In the genomic region with DNA sequence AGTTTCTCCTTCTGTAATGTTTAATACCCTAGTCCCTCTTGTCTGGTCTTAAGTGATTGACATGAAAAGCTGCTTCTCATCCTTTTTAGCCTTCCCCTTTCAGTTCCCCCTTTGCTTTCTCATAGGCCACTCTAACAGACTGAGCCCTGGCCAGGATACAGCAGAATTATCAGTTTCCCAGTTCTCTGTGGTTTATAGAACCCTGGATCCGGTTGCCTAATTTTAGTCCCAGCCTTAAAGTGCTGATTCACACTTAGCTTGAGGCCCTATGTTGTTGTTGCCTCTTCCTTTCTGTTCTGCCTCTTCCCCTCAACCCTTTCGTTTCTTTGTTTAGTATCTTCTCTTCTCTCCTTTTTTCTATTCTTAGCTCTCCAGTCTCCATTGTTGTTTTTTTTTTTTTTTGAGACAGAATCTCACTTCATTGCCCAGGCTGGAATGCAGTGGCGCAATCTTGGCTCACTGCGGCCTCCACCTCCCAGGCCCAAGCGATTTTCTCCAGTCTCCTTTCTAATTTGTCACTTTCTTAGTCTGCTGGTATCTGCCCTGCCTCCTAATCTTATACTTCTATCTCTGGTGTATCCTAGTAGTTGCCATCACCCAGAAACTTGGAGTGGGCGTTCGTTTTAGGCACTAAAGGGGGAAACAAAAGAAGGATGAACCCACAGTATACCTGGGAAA, we compare ENCODE assay signal across 9 cellular contexts. TPM values are rescaled to one million over a fixed set of nuclear protein-coding genes. Genes with fewer than 3 reads are reported as not detected.
DNase-seq lines count a peak whose midpoint lies in the region; ATAC-seq, FAIRE-seq and TF ChIP-seq lines count a peak whose summit lies in the region.
"Had no signal": no experiment of that assay in that cellular context is flagged by ENCODE, and none has a peak within 500 bp of the region (broad histone marks: within the 10 kb centered on the region; RNA-seq: fewer than 3 reads in every experiment).

No MANE protein-coding gene starts in this region.

- H3K27me3 ChIP-seq in SK-N-SH (ENCODE audit: insufficient read depth) (no peaks in the 10 kb centered on the region), gastroesophageal sphincter (peaks cover 11% of the 10 kb centered on the region), small intestine (ENCODE audit: control insufficient read depth in 2 of 2, insufficient read depth in 2 of 2, low read length in 2 of 2) (no peaks in the 10 kb centered on the region), uterus (no peaks in the 10 kb centered on the region)

- CTCF ChIA-PET in SK-N-SH (lab: Yijun Ruan, JAX), result interaction anchor here (0.8 to 1.1 kb wide), 2 partner anchors 14 to 43 kb away, joined by 3 to 4 read pairs; no protein-coding TSS in a partner anchor

- H3K27ac Mint-ChIP-seq in T-helper 17 cell, result peak overlapping the region; percentile 98

- no peak for TF ChIP-seq EP300 in SK-N-SH (IDR thresholded peaks at IDR 0.05; ENCODE audit: borderline replicate concordance in 1 of 2, low read depth in 1 of 2, low read length in 1 of 2)
- no peak for TF ChIP-seq EP300 in gastroesophageal sphincter (IDR thresholded peaks at IDR 0.05)

- H3K27ac ChIP-seq in SK-N-SH (ENCODE audit: low read depth in 2 of 2, low read length in 1 of 2) (peak overlapping the region in 1 of 2 experiments; percentile 25; a peak in 1 of 4 replicates), gastroesophageal sphincter (no peak overlapping the region), small intestine (ENCODE audit: low read depth in 1 of 2, low read length in 1 of 2) (peak overlapping the region; percentile 39 to 85), uterus (no peak overlapping the region)
- H3K27ac ChIP-seq: 22Rv1 had no signal

- no peak for TF ChIP-seq RAD21 in SK-N-SH (IDR thresholded peaks at IDR 0.05; ENCODE audit: low read length)

- no peaks in the 10 kb centered on the region for H3K27me3 Mint-ChIP-seq in T-helper 17 cell

- ATAC-seq in SK-N-SH treated with all-trans-retinoic acid at 6 μM for 48 hours, result no peak; the same call in 1 of the 3 replicates
- peak; percentile 49 for ATAC-seq in HG03103 (IDR thresholded peaks at IDR 0.05; ENCODE audit: low read depth, unreplicated experiment)
- ATAC-seq in T-helper 17 cell, result no peak
- ATAC-seq in gastroesophageal sphincter, result peak; percentile 54
- ATAC-seq in GM18520 (IDR thresholded peaks at IDR 0.05; ENCODE audit: unreplicated experiment), result no peak

- H3K36me3 Mint-ChIP-seq in T-helper 17 cell (ENCODE audit: low read depth), result peaks cover 8% of the 10 kb centered on the region

- TF ChIP-seq CTCF in SK-N-SH (IDR thresholded peaks at IDR 0.05) (no peak), gastroesophageal sphincter (IDR thresholded peaks at IDR 0.05) (no peak), uterus (IDR thresholded peaks at IDR 0.05) (no peak)

- no peak for DNase-seq in SK-N-SH
- no peak for DNase-seq in T-helper 17 cell
- peak; percentile 23 for DNase-seq in small intestine
- DNase-seq in uterus, result no peak

- H3F3A ChIP-seq in SK-N-SH (replicated peaks; ENCODE audit: insufficient read depth), result no peaks in the 10 kb centered on the region

- no peaks in the 10 kb centered on the region for H4K20me1 ChIP-seq in SK-N-SH (ENCODE audit: insufficient read depth)

- H3K9me3 ChIP-seq in SK-N-SH, result no peaks in the 10 kb centered on the region
- no peaks in the 10 kb centered on the region for H3K9me3 ChIP-seq in T-helper 17 cell (ENCODE audit: control insufficient read depth, low read length, poor library complexity, severe bottlenecking)
- H3K9me3 ChIP-seq in gastroesophageal sphincter, result no peaks in the 10 kb centered on the region
- no peaks in the 10 kb centered on the region for H3K9me3 ChIP-seq in small intestine (ENCODE audit: control insufficient read depth, low read depth)
- H3K9me3 ChIP-seq in uterus, result no peaks in the 10 kb centered on the region

- 77% methylated on average over 7 of the region's 7 CpGs for WGBS in SK-N-SH (ENCODE audit: low lambda C conversion rate)
- 39 to 54% methylated on average over 3 to 6 of the region's 7 CpGs for WGBS in gastroesophageal sphincter (ENCODE audit: low coverage in 1 of 2), 2 donors
- 63 to 80% (median 71%) methylated on average over 7 of the region's 7 CpGs for WGBS in small intestine, 3 donors

- no peaks in the 10 kb centered on the region for H3K9me2 ChIP-seq in SK-N-SH

- no peak for FAIRE-seq in small intestine (lab: Jason Lieb, UNC)

- H3K4me3 ChIP-seq in SK-N-SH (ENCODE audit: low read depth in 2 of 2, low read length in 1 of 2) (no peak overlapping the region), gastroesophageal sphincter (no peak overlapping the region), small intestine (ENCODE audit: low read depth in 1 of 2, low read length in 2 of 2) (no peak overlapping the region), uterus (no peak overlapping the region)

- H2AFZ ChIP-seq in SK-N-SH (ENCODE audit: low read depth), result peak overlapping the region; percentile 85

- no peak overlapping the region for H3K4me2 ChIP-seq in SK-N-SH

- H3K4me1 Mint-ChIP-seq in T-helper 17 cell, result peaks cover 69% of the 10 kb centered on the region

- POLR2A ChIA-PET in SK-N-SH (lab: Yijun Ruan, JAX), result no interaction called here

- H3K79me2 ChIP-seq in SK-N-SH (ENCODE audit: insufficient read depth), result no peaks in the 10 kb centered on the region

- H3K9ac ChIP-seq in SK-N-SH, result no peak overlapping the region

- intact Hi-C loops in uterus (cut with DNase I; ENCODE audit: low total_unique reads), result no loop called here

- TF ChIP-seq POLR2A in gastroesophageal sphincter (IDR thresholded peaks at IDR 0.05) (no peak), uterus (IDR thresholded peaks at IDR 0.05) (no peak)

- H3K36me3 ChIP-seq in SK-N-SH (replicated peaks in 1 of 2; ENCODE audit: control insufficient read depth in 1 of 2, insufficient read depth in 2 of 2, low read length in 1 of 2), result no peaks in the 10 kb centered on the region
- H3K36me3 ChIP-seq in gastroesophageal sphincter, result no peaks in the 10 kb centered on the region
- H3K36me3 ChIP-seq in small intestine (ENCODE audit: control insufficient read depth in 2 of 2, insufficient read depth in 2 of 2, low read length in 2 of 2), result no peaks in the 10 kb centered on the region
- H3K36me3 ChIP-seq in uterus, result no peaks in the 10 kb centered on the region

- H3K4me1 ChIP-seq in SK-N-SH (ENCODE audit: control insufficient read depth in 1 of 2, insufficient read depth in 2 of 2, low read depth in 1 of 2, low read length in 1 of 2) (no peaks in the 10 kb centered on the region), gastroesophageal sphincter (no peaks in the 10 kb centered on the region), small intestine (ENCODE audit: control insufficient read depth in 2 of 2, insufficient read depth in 1 of 2, low read depth in 1 of 2, low read length in 1 of 2) (peaks cover 0 to 5% of the 10 kb centered on the region in 2 donors), uterus (no peaks in the 10 kb centered on the region)

- peak overlapping the region; percentile 82 for H3K4me3 Mint-ChIP-seq in T-helper 17 cell

TF ChIP-seq in SK-N-SH, 30 proteins besides CTCF, POLR2A, EP300 and RAD21 (continues in another document):
- no peak for TF ChIP-seq EZH2phosphoT487 (IDR thresholded peaks at IDR 0.05; ENCODE audit: borderline replicate concordance, low read depth)
- no peak for TF ChIP-seq FOXM1 (IDR thresholded peaks at IDR 0.05; ENCODE audit: low read depth)

TF ChIP-seq in SK-N-SH treated with all-trans-retinoic acid at 6 μM for 48 hours, 23 proteins besides CTCF, POLR2A, EP300 and RAD21:
- TF ChIP-seq ZNF565 (CRISPR knock-in tag; conservative IDR thresholded peaks at IDR 0.05; ENCODE audit: low read depth) (no peak), CSDC2 (CRISPR knock-in tag; IDR thresholded peaks at IDR 0.05) (no peak), SNAI2 (CRISPR knock-in tag; IDR thresholded peaks at IDR 0.05) (no peak), ARNTL (CRISPR knock-in tag; IDR thresholded peaks at IDR 0.05; ENCODE audit: borderline replicate concordance, low read depth) (no peak), ZFP3 (CRISPR knock-in tag; IDR thresholded peaks at IDR 0.05) (no peak), TCF4 (CRISPR knock-in tag; IDR thresholded peaks at IDR 0.05; ENCODE audit: borderline replicate concordance) (no peak), ISL1 (CRISPR knock-in tag; IDR thresholded peaks at IDR 0.05) (no peak), TOX (CRISPR knock-in tag; IDR thresholded peaks at IDR 0.05; ENCODE audit: borderline replicate concordance) (no peak)
- TF ChIP-seq, protein P1, sequence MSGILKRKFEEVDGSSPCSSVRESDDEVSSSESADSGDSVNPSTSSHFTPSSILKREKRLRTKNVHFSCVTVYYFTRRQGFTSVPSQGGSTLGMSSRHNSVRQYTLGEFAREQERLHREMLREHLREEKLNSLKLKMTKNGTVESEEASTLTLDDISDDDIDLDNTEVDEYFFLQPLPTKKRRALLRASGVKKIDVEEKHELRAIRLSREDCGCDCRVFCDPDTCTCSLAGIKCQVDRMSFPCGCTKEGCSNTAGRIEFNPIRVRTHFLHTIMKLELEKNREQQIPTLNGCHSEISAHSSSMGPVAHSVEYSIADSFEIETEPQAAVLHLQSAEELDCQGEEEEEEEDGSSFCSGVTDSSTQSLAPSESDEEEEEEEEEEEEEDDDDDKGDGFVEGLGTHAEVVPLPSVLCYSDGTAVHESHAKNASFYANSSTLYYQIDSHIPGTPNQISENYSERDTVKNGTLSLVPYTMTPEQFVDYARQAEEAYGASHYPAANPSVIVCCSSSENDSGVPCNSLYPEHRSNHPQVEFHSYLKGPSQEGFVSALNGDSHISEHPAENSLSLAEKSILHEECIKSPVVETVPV (CRISPR knock-in tag; IDR thresholded peaks at IDR 0.05), result no peak

RNA-seq across cellular contexts. Expression of gene BIN2, which starts 2.9 kb away (rescaled TPM):
- polyA plus RNA-seq in SK-N-SH (2012; rRNA removed), result not detected in 2 replicates
- not detected in 2 replicates for polyA plus RNA-seq in SK-N-SH (2012; cell fraction: cytosol; rRNA removed)
- not detected in 2 replicates for polyA plus RNA-seq in SK-N-SH (2012; cell fraction: nucleus; rRNA removed)
- total RNA-seq in T-helper 17 cell, result 100 to 1,000 TPM; 216 to 233 TPM
- total RNA-seq in gastroesophageal sphincter, result 1 to 10 TPM in 3 of 4 donors, under 1 TPM in 1; 0.62 to 5.4 (median 2.0) TPM
- polyA plus RNA-seq in small intestine, result 1 to 10 TPM; 1.6 to 5.4 (median 2.7) TPM
- total RNA-seq in uterus, result 1 to 10 TPM in 3 of 4 donors, under 1 TPM in 1; 0.29 to 5.0 (median 2.3) TPM

RNA-seq across cellular contexts. Expression of gene CELA1, which starts 19.6 kb away (rescaled TPM):
- polyA plus RNA-seq in SK-N-SH (2012; rRNA removed) (0.05 TPM in 1 of 2 replicates, not detected in the other), small intestine (not detected)
- 0.03 and 0.04 TPM in 2 replicates for polyA plus RNA-seq in SK-N-SH (2012; cell fraction: cytosol; rRNA removed)
- not detected in 2 replicates for polyA plus RNA-seq in SK-N-SH (2012; cell fraction: nucleus; rRNA removed)
- total RNA-seq in T-helper 17 cell (under 1 TPM in 1 of 2 donors, not detected in 1; 0.50 TPM), gastroesophageal sphincter (not detected), uterus (not detected)

RNA-seq across cellular contexts. Expression of gene SMAGP, which starts 56.7 kb away (rescaled TPM):
- polyA plus RNA-seq in SK-N-SH (2012; rRNA removed) (22.6 and 26.3 TPM in 2 replicates), small intestine (10 to 100 TPM; 22.2 to 48.7 (median 24.6) TPM)
- 25.2 and 26.0 TPM in 2 replicates for polyA plus RNA-seq in SK-N-SH (2012; cell fraction: cytosol; rRNA removed)
- 13.6 and 15.1 TPM in 2 replicates for polyA plus RNA-seq in SK-N-SH (2012; cell fraction: nucleus; rRNA removed)
- total RNA-seq in T-helper 17 cell (1 to 10 TPM; 1.9 to 3.4 TPM), gastroesophageal sphincter (1 to 10 TPM; 1.2 to 8.0 (median 3.6) TPM), uterus (10 to 100 TPM in 2 of 4 donors, 1 to 10 TPM in 2; 1.2 to 19.0 (median 9.5) TPM)

Comparison
In these comparisons a context has a peak if more than half of its experiments do, and no peak if none do; other contexts are left out.
1. H3K27ac ChIP-seq: peak in small intestine (2 of 2); none in gastroesophageal sphincter (0 of 4) and uterus (0 of 2).
2. ATAC-seq: peak in HG03103 (single experiment) and gastroesophageal sphincter (single experiment); none in SK-N-SH treated with all-trans-retinoic acid at 6 μM for 48 hours (single experiment), T-helper 17 cell (single experiment) and GM18520 (single experiment).
3. RNA of gene BIN2, which starts 2.9 kb away (total RNA-seq): 216 to 233 TPM in T-helper 17 cell; 0.29 to 5.0 TPM in uterus and 0.62 to 5.4 TPM in gastroesophageal sphincter; every median in the first group is over 10 times any median in the second.